10 cellular contexts compared by ENCODE assay signal in genomic region chr3:188468672-188469071, GRCh38.
DNase-seq lines count a peak whose midpoint lies in the region; ATAC-seq and FAIRE-seq lines count a peak whose summit lies in the region.
"Had no signal": no experiment of that assay in that cellular context is flagged by ENCODE, and none has a peak within 500 bp of the region (broad histone marks: within the 10 kb centered on the region; RNA-seq: fewer than 3 reads in every experiment).

No MANE protein-coding gene starts in this region.

- POLR2A ChIA-PET in activated CD8-positive, alpha-beta T cell treated with anti-CD3 and anti-CD28 coated beads, Interleukin-2, amount 10 ng/mL, durations not matched to agents 7 days and 5 days (lab: Charles Lee): no interaction called here

- CTCF ChIA-PET in activated CD8-positive, alpha-beta T cell treated with anti-CD3 and anti-CD28 coated beads, Interleukin-2, amount 10 ng/mL, durations not matched to agents 7 days and 5 days (lab: Charles Lee): no interaction called here

- H3K9me3 Mint-ChIP-seq in stimulated activated memory B cell treated with anti-CD40 and anti-IgM and Interleukin-4, amounts not matched to agents 10 μg/mL and 1 μg/mL and 100 μg/mL, for 72 hours: peaks cover 3% of the 10 kb centered on the region
- no peaks in the 10 kb centered on the region for H3K9me3 Mint-ChIP-seq in activated CD8-positive, alpha-beta T cell treated with anti-CD3 and anti-CD28 coated beads, Interleukin-2, amount 10 ng/mL, durations not matched to agents 7 days and 5 days (ENCODE audit: insufficient read depth)

- H3K4me3 Mint-ChIP-seq in stimulated activated memory B cell treated with anti-CD40 and anti-IgM and Interleukin-4, amounts not matched to agents 10 μg/mL and 1 μg/mL and 100 μg/mL, for 72 hours: no peak overlapping the region
- no peak overlapping the region for H3K4me3 Mint-ChIP-seq in activated CD8-positive, alpha-beta T cell treated with anti-CD3 and anti-CD28 coated beads, Interleukin-2, amount 10 ng/mL, durations not matched to agents 7 days and 5 days

- peaks cover 21% of the 10 kb centered on the region for H3K4me1 Mint-ChIP-seq in stimulated activated memory B cell treated with anti-CD40 and anti-IgM and Interleukin-4, amounts not matched to agents 10 μg/mL and 1 μg/mL and 100 μg/mL, for 72 hours
- H3K4me1 Mint-ChIP-seq in activated CD8-positive, alpha-beta T cell treated with anti-CD3 and anti-CD28 coated beads, Interleukin-2, amount 10 ng/mL, durations not matched to agents 7 days and 5 days (ENCODE audit: low read depth): no peaks in the 10 kb centered on the region

- peak; percentile 87 for FAIRE-seq in RCC 7860 (lab: Jason Lieb, UNC)

- DNase-seq in DMS153 (lab: John Stamatoyannopoulos, UW) (peak; percentile 50), RCC 7860 (ENCODE audit: low spot score) (peak; percentile 49), globus pallidus (ENCODE audit: low spot score) (peak; percentile 52), sciatic nerve (ENCODE audit: low spot score) (peak; percentile 84), NCI-H748 treated with DMSO at 0.1 percent for 48 hours (lab: John Stamatoyannopoulos, UW) (no peak)
- DNase-seq in activated CD8-positive, alpha-beta T cell treated with anti-CD3 and anti-CD28 coated beads, Interleukin-2, amount 10 ng/mL, durations not matched to agents 7 days and 5 days: no peak
- DNase-seq: DND-41, NCI-H1048 had no signal

- peaks cover 33% of the 10 kb centered on the region for H3K36me3 Mint-ChIP-seq in stimulated activated memory B cell treated with anti-CD40 and anti-IgM and Interleukin-4, amounts not matched to agents 10 μg/mL and 1 μg/mL and 100 μg/mL, for 72 hours
- H3K36me3 Mint-ChIP-seq in activated CD8-positive, alpha-beta T cell treated with anti-CD3 and anti-CD28 coated beads, Interleukin-2, amount 10 ng/mL, durations not matched to agents 7 days and 5 days (ENCODE audit: low read depth): peaks cover 8% of the 10 kb centered on the region

- intact Hi-C loops in sciatic nerve (cut with DNase I): no loop called here

- H3K27me3 Mint-ChIP-seq in stimulated activated memory B cell treated with anti-CD40 and anti-IgM and Interleukin-4, amounts not matched to agents 10 μg/mL and 1 μg/mL and 100 μg/mL, for 72 hours: no peaks in the 10 kb centered on the region
- H3K27me3 Mint-ChIP-seq in activated CD8-positive, alpha-beta T cell treated with anti-CD3 and anti-CD28 coated beads, Interleukin-2, amount 10 ng/mL, durations not matched to agents 7 days and 5 days (ENCODE audit: low read depth): no peaks in the 10 kb centered on the region

- ATAC-seq in sciatic nerve (peak; percentile 93), GM21367 (IDR thresholded peaks at IDR 0.05; ENCODE audit: unreplicated experiment) (no peak)
- ATAC-seq in stimulated activated memory B cell treated with anti-CD40 and anti-IgM and Interleukin-4, amounts not matched to agents 10 μg/mL and 1 μg/mL and 100 μg/mL, for 72 hours: no peak
- no peak for ATAC-seq in activated CD8-positive, alpha-beta T cell treated with anti-CD3 and anti-CD28 coated beads, Interleukin-2, amount 10 ng/mL, durations not matched to agents 7 days and 5 days

- H3K27ac Mint-ChIP-seq in stimulated activated memory B cell treated with anti-CD40 and anti-IgM and Interleukin-4, amounts not matched to agents 10 μg/mL and 1 μg/mL and 100 μg/mL, for 72 hours: no peak overlapping the region
- no peak overlapping the region for H3K27ac Mint-ChIP-seq in activated CD8-positive, alpha-beta T cell treated with anti-CD3 and anti-CD28 coated beads, Interleukin-2, amount 10 ng/mL, durations not matched to agents 7 days and 5 days

Comparison
In these comparisons a context has a peak if more than half of its experiments do, and no peak if none do; other contexts are left out.
1. DNase-seq: peak in DMS153 (single experiment), RCC 7860 (single experiment), globus pallidus (single experiment) and sciatic nerve (single experiment); none in activated CD8-positive, alpha-beta T cell treated with anti-CD3 and anti-CD28 coated beads, Interleukin-2, amount 10 ng/mL, durations not matched to agents 7 days and 5 days (single experiment) and NCI-H748 treated with DMSO at 0.1 percent for 48 hours (single experiment).